ENCODE assay signal across 1 cellular context in the genomic region with DNA sequence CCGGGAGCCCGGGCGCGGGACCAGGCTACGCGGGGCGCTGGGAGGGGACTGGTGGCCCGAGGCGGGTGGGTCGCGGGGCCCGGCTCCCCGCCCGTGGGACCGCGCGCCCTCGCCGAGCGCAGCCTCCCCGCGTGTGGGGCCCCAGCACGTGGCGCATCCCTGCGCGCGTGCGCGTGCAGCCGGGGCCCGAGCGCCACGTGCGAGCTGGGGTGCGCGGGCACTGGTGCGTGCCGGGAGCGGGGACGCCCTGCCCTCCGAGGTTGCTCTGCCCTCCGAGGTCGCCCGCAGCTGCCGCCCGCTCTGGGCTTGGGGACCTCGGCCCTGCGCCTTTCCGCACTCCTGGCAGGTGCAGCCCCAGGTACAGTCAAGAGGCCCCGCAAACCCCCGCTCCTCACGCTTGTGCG.
A peak's percentile ranks its signal among the peaks of the same experiment; 100 is the strongest.
TF ChIP-seq lines count a peak whose summit lies in the region.

No MANE protein-coding gene starts in this region.

TF ChIP-seq in GM12878, 131 proteins besides CTCF, POLR2A, EP300 and RAD21 (continued from another document):
- TF ChIP-seq, protein P1, sequence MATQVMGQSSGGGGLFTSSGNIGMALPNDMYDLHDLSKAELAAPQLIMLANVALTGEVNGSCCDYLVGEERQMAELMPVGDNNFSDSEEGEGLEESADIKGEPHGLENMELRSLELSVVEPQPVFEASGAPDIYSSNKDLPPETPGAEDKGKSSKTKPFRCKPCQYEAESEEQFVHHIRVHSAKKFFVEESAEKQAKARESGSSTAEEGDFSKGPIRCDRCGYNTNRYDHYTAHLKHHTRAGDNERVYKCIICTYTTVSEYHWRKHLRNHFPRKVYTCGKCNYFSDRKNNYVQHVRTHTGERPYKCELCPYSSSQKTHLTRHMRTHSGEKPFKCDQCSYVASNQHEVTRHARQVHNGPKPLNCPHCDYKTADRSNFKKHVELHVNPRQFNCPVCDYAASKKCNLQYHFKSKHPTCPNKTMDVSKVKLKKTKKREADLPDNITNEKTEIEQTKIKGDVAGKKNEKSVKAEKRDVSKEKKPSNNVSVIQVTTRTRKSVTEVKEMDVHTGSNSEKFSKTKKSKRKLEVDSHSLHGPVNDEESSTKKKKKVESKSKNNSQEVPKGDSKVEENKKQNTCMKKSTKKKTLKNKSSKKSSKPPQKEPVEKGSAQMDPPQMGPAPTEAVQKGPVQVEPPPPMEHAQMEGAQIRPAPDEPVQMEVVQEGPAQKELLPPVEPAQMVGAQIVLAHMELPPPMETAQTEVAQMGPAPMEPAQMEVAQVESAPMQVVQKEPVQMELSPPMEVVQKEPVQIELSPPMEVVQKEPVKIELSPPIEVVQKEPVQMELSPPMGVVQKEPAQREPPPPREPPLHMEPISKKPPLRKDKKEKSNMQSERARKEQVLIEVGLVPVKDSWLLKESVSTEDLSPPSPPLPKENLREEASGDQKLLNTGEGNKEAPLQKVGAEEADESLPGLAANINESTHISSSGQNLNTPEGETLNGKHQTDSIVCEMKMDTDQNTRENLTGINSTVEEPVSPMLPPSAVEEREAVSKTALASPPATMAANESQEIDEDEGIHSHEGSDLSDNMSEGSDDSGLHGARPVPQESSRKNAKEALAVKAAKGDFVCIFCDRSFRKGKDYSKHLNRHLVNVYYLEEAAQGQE (IDR thresholded peaks at IDR 0.05; ENCODE audit: low read depth, low read length), result 0 out of 2 replicates have a peak, but pooled peaks have one; percentile 20
- peak; percentile 34; the same call in 1 of the 2 replicates for TF ChIP-seq DPF2 (IDR thresholded peaks at IDR 0.05)
- TF ChIP-seq MXI1 (IDR thresholded peaks at IDR 0.05; ENCODE audit: low read depth, low read length), result peak; percentile 95
- peak; percentile 41; the same call in 1 of the 2 replicates for TF ChIP-seq ZNF217 (IDR thresholded peaks at IDR 0.05)
- peak; percentile 44; the same call in 1 of the 2 replicates for TF ChIP-seq TCF12 (IDR thresholded peaks at IDR 0.05; ENCODE audit: low read depth, low read length)
- no peak for TF ChIP-seq CREM (IDR thresholded peaks at IDR 0.05; ENCODE audit: low read depth)
- TF ChIP-seq NR2C1 (IDR thresholded peaks at IDR 0.05), result peak; percentile 14; the same call in 1 of the 2 replicates
- TF ChIP-seq MYC (IDR thresholded peaks at IDR 0.05; ENCODE audit: insufficient read depth, insufficient read length, insufficient replicate concordance, low read length, severe bottlenecking), result peak; percentile 98
- TF ChIP-seq ESRRA (IDR thresholded peaks at IDR 0.05; ENCODE audit: low read length), result no peak
- TF ChIP-seq, protein P2, sequence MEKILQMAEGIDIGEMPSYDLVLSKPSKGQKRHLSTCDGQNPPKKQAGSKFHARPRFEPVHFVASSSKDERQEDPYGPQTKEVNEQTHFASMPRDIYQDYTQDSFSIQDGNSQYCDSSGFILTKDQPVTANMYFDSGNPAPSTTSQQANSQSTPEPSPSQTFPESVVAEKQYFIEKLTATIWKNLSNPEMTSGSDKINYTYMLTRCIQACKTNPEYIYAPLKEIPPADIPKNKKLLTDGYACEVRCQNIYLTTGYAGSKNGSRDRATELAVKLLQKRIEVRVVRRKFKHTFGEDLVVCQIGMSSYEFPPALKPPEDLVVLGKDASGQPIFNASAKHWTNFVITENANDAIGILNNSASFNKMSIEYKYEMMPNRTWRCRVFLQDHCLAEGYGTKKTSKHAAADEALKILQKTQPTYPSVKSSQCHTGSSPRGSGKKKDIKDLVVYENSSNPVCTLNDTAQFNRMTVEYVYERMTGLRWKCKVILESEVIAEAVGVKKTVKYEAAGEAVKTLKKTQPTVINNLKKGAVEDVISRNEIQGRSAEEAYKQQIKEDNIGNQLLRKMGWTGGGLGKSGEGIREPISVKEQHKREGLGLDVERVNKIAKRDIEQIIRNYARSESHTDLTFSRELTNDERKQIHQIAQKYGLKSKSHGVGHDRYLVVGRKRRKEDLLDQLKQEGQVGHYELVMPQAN (conservative IDR thresholded peaks at IDR 0.05), result peak; percentile 93
- TF ChIP-seq NR2F1 (conservative IDR thresholded peaks at IDR 0.05), result peak; percentile 73; the same call in 1 of the 2 replicates
TF ChIP-seq in GM12878: peak in this region for 27.
